In the genomic region with DNA sequence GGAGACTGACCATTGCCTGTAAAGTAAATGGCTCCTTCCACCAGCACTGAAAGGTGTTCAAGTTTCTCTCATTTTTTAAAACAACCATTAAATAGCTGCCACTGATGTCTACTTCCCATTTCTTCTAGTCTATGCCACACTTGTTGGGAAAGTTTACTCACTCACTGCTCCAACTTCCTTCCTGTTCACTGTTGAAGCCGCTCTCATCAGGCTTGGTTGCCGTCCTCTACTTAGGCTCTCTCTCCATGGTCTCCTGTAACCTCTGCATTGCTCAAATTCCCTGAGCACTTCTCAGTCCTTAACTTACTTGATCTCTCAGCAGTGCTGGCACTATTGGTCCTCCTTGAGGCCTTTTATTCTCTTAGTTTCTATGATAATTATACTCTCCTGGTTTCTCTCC, we compare ENCODE assay signal across 14 cellular contexts. TPM values are rescaled to one million over a fixed set of nuclear protein-coding genes. Genes with fewer than 3 reads are reported as not detected.
DNase-seq lines count a peak whose midpoint lies in the region; ATAC-seq and TF ChIP-seq lines count a peak whose summit lies in the region.
"Had no signal": no experiment of that assay in that cellular context is flagged by ENCODE, and none has a peak within 500 bp of the region (broad histone marks: within the 10 kb centered on the region; RNA-seq: fewer than 3 reads in every experiment).

No MANE protein-coding gene starts in this region.

- peaks cover 0 to 51% (median 0%) of the 10 kb centered on the region in 4 donors for H3K27me3 ChIP-seq in esophagus squamous epithelium
- H3K27me3 ChIP-seq: thyroid gland had no signal

- TF ChIP-seq CTCF in esophagus squamous epithelium (IDR thresholded peaks at IDR 0.05), result no peak

- no peak overlapping the region for H3K27ac ChIP-seq in esophagus squamous epithelium
- H3K27ac ChIP-seq: neutrophil, thyroid gland had no signal

- H3K27ac Mint-ChIP-seq in activated CD4-positive, alpha-beta T cell treated with anti-CD3 and anti-CD28 coated beads, Interleukin-2, amount 10 ng/mL, durations not matched to agents 24 days and 14 days, result peak overlapping the region; percentile 65
- H3K27ac Mint-ChIP-seq in activated T-helper 17 cell treated with anti-CD3 and anti-CD28 coated beads, Interleukin-2, amount 50 U/mL, for 72 hours, result peak overlapping the region; percentile 77
- peak overlapping the region; percentile 3 to 80 (median 52) for H3K27ac Mint-ChIP-seq in naive B cell
- H3K27ac Mint-ChIP-seq: activated CD4-positive, alpha-beta T cell treated with anti-CD3 and anti-CD28 coated beads, Interleukin-2, amount 10 ng/mL, durations not matched to agents 7 days and 5 days had no signal

- no peak overlapping the region for H3K4me3 Mint-ChIP-seq in activated CD4-positive, alpha-beta T cell treated with anti-CD3 and anti-CD28 coated beads, Interleukin-2, amount 10 ng/mL, durations not matched to agents 24 days and 14 days
- H3K4me3 Mint-ChIP-seq in activated T-helper 17 cell treated with anti-CD3 and anti-CD28 coated beads, Interleukin-2, amount 50 U/mL, for 72 hours, result no peak overlapping the region
- H3K4me3 Mint-ChIP-seq in naive B cell, result no peak overlapping the region
- H3K4me3 Mint-ChIP-seq: activated CD4-positive, alpha-beta T cell treated with anti-CD3 and anti-CD28 coated beads, Interleukin-2, amount 10 ng/mL, durations not matched to agents 7 days and 5 days had no signal

- peaks cover 12% of the 10 kb centered on the region for H3K4me1 Mint-ChIP-seq in activated CD4-positive, alpha-beta T cell treated with anti-CD3 and anti-CD28 coated beads, Interleukin-2, amount 10 ng/mL, durations not matched to agents 24 days and 14 days
- H3K4me1 Mint-ChIP-seq in activated T-helper 17 cell treated with anti-CD3 and anti-CD28 coated beads, Interleukin-2, amount 50 U/mL, for 72 hours, result peaks cover 6% of the 10 kb centered on the region
- H3K4me1 Mint-ChIP-seq in naive B cell, result peaks cover 10 to 21% (median 12%) of the 10 kb centered on the region in 3 donors

- H3K9me3 ChIP-seq in esophagus squamous epithelium, result no peaks in the 10 kb centered on the region
- H3K9me3 ChIP-seq: HAP-1, neutrophil, thyroid gland had no signal

- TF ChIP-seq POLR2A in esophagus squamous epithelium (IDR thresholded peaks at IDR 0.05), result no peak

- no peaks in the 10 kb centered on the region for H3K27me3 Mint-ChIP-seq in activated CD4-positive, alpha-beta T cell treated with anti-CD3 and anti-CD28 coated beads, Interleukin-2, amount 10 ng/mL, durations not matched to agents 24 days and 14 days
- no peaks in the 10 kb centered on the region for H3K27me3 Mint-ChIP-seq in activated T-helper 17 cell treated with anti-CD3 and anti-CD28 coated beads, Interleukin-2, amount 50 U/mL, for 72 hours
- no peaks in the 10 kb centered on the region for H3K27me3 Mint-ChIP-seq in naive B cell
- H3K27me3 Mint-ChIP-seq: activated CD4-positive, alpha-beta T cell treated with anti-CD3 and anti-CD28 coated beads, Interleukin-2, amount 10 ng/mL, durations not matched to agents 7 days and 5 days had no signal

- H3K4me1 ChIP-seq in esophagus squamous epithelium, result no peaks in the 10 kb centered on the region
- H3K4me1 ChIP-seq: HAP-1, thyroid gland had no signal

- intact Hi-C loops in activated CD4-positive, alpha-beta T cell treated with anti-CD3 and anti-CD28 coated beads, Interleukin-2, amount 10 ng/mL, durations not matched to agents 24 days and 14 days (cut with micrococcal nuclease), result no loop called here
- intact Hi-C loops in esophagus squamous epithelium (cut with DNase I), result no loop called here

- peaks cover 32% of the 10 kb centered on the region for H3K36me3 Mint-ChIP-seq in activated CD4-positive, alpha-beta T cell treated with anti-CD3 and anti-CD28 coated beads, Interleukin-2, amount 10 ng/mL, durations not matched to agents 24 days and 14 days (ENCODE audit: low read depth)
- H3K36me3 Mint-ChIP-seq in activated T-helper 17 cell treated with anti-CD3 and anti-CD28 coated beads, Interleukin-2, amount 50 U/mL, for 72 hours (ENCODE audit: low read depth), result peaks cover 75% of the 10 kb centered on the region
- peaks cover 0 to 5% of the 10 kb centered on the region in 2 donors for H3K36me3 Mint-ChIP-seq in naive B cell

- no peak overlapping the region for H3K4me3 ChIP-seq in esophagus squamous epithelium
- H3K4me3 ChIP-seq: HAP-1, thyroid gland had no signal

- no peaks in the 10 kb centered on the region for H3K36me3 ChIP-seq in esophagus squamous epithelium
- H3K36me3 ChIP-seq: HAP-1, neutrophil, thyroid gland had no signal

- ATAC-seq in activated T-helper 17 cell treated with anti-CD3 and anti-CD28 coated beads, Interleukin-2, amount 50 U/mL, for 72 hours (replicated peaks), result no peak
- no peak for ATAC-seq in naive B cell (ENCODE audit: low read depth in 2 of 2)

- H3K9me3 Mint-ChIP-seq in activated CD4-positive, alpha-beta T cell treated with anti-CD3 and anti-CD28 coated beads, Interleukin-2, amount 10 ng/mL, durations not matched to agents 24 days and 14 days, result no peaks in the 10 kb centered on the region
- no peaks in the 10 kb centered on the region for H3K9me3 Mint-ChIP-seq in activated T-helper 17 cell treated with anti-CD3 and anti-CD28 coated beads, Interleukin-2, amount 50 U/mL, for 72 hours
- no peaks in the 10 kb centered on the region for H3K9me3 Mint-ChIP-seq in naive B cell
- H3K9me3 Mint-ChIP-seq: activated CD4-positive, alpha-beta T cell treated with anti-CD3 and anti-CD28 coated beads, Interleukin-2, amount 10 ng/mL, durations not matched to agents 7 days and 5 days had no signal

- WGBS in esophagus squamous epithelium, 2 donors, result 71% methylated on average over 2 of the region's 2 CpGs

- no peak for DNase-seq in activated CD4-positive, alpha-beta T cell treated with anti-CD3 and anti-CD28 coated beads, Interleukin-2, amount 10 ng/mL, durations not matched to agents 24 days and 14 days
- no peak for DNase-seq in activated CD4-positive, alpha-beta T cell treated with anti-CD3 and anti-CD28 coated beads, Interleukin-2, amount 50 U/mL, for 48 hours
- peak; percentile 78 for DNase-seq in MV-4-11 (lab: John Stamatoyannopoulos, UW)
- DNase-seq in naive B cell, result no peak
- DNase-seq in OCI-M2 (lab: John Stamatoyannopoulos, UW; ENCODE audit: unreplicated experiment), result no peak
- DNase-seq in cerebellar cortex (ENCODE audit: low spot score), result no peak
- DNase-seq in esophagus squamous epithelium (lab: John Stamatoyannopoulos, UW), result no peak
- DNase-seq: activated CD4-positive, alpha-beta T cell treated with anti-CD3 and anti-CD28 coated beads, Interleukin-2, amount 10 ng/mL, durations not matched to agents 7 days and 5 days; central memory CD4-positive, alpha-beta T cell; stimulated activated CD4-positive, alpha-beta T cell treated with anti-CD3 and anti-CD28 coated beads, Interleukin-12 subunit alpha, Interleukin-12 subunit beta, amount 100 ng/mL, for 4 hours; thyroid gland had no signal

RNA-seq across cellular contexts. Expression of gene SNX11, which starts 32.4 kb away (rescaled TPM):
- 33.3 and 34.9 TPM in 2 replicates for total RNA-seq in activated CD4-positive, alpha-beta T cell treated with anti-CD3 and anti-CD28 coated beads, Interleukin-2, amount 10 ng/mL, durations not matched to agents 24 days and 14 days
- 10 to 100 TPM; 22.8 to 24.7 TPM for total RNA-seq in activated T-helper 17 cell treated with anti-CD3 and anti-CD28 coated beads, Interleukin-2, amount 50 U/mL, for 72 hours
- 10 to 100 TPM; 31.9 to 59.4 (median 38.3) TPM for polyA plus RNA-seq in naive B cell (ENCODE audit: low read depth in 6 of 6)
- total RNA-seq in esophagus squamous epithelium, result 10 to 100 TPM; 12.7 to 16.6 (median 15.0) TPM

RNA-seq across cellular contexts. Expression of gene CBX1, which starts 38.7 kb away (rescaled TPM):
- 61.3 and 64.6 TPM in 2 replicates for total RNA-seq in activated CD4-positive, alpha-beta T cell treated with anti-CD3 and anti-CD28 coated beads, Interleukin-2, amount 10 ng/mL, durations not matched to agents 24 days and 14 days
- total RNA-seq in activated T-helper 17 cell treated with anti-CD3 and anti-CD28 coated beads, Interleukin-2, amount 50 U/mL, for 72 hours, result 10 to 100 TPM; 30.0 to 48.4 TPM
- polyA plus RNA-seq in naive B cell (ENCODE audit: low read depth in 6 of 6), result 10 to 100 TPM; 12.9 to 30.8 (median 24.5) TPM
- total RNA-seq in esophagus squamous epithelium, result 10 to 100 TPM; 21.0 to 46.7 (median 24.7) TPM
